In the genomic region with DNA sequence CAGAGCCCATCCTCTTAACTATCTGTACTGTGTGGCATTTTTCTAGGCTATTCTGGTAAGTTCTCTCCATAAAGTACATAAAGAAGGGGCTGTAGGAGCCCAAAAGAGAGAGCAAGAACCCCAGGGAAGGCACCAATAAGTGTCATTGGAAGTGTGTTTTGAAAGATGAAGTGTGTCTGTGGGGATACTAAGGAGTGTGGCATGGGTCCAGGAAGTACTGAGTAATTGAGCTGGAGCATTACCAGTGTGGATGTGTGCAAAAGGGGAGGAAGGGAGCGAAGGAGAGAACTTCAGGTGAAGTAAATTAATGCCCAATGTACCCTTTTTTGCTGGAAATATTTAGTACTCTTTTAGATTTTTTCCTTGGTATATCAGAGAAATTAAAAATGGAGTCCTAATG, we compare ENCODE assay signal across 10 cellular contexts.
DNase-seq lines count a peak whose midpoint lies in the region; ATAC-seq and TF ChIP-seq lines count a peak whose summit lies in the region.
"Had no signal": no experiment of that assay in that cellular context is flagged by ENCODE, and none has a peak within 500 bp of the region (broad histone marks: within the 10 kb centered on the region; RNA-seq: fewer than 3 reads in every experiment).

No MANE protein-coding gene starts in this region.

- peaks cover 11% of the 10 kb centered on the region for H3K4me1 Mint-ChIP-seq in nephron progenitor cell

- no peak for ATAC-seq in HG03135 (IDR thresholded peaks at IDR 0.05; ENCODE audit: unreplicated experiment)
- ATAC-seq in HG02763 (IDR thresholded peaks at IDR 0.05; ENCODE audit: unreplicated experiment), result no peak
- ATAC-seq in HG03432 (IDR thresholded peaks at IDR 0.05; ENCODE audit: unreplicated experiment), result no peak

- H3F3A ChIP-seq in DOHH2 (ENCODE audit: control insufficient read depth, insufficient read depth), result peaks cover 18% of the 10 kb centered on the region; the same call in 1 of the 2 replicates

- H3K4me2 ChIP-seq in DOHH2 (ENCODE audit: low read length), result peak overlapping the region; percentile 7; the same call in 1 of the 2 replicates

- H3K79me2 ChIP-seq in DOHH2 (ENCODE audit: control insufficient read depth, low read length), result peaks cover 94% of the 10 kb centered on the region

- peak; percentile 67 for DNase-seq in NCI-H226
- DNase-seq in dermis blood vessel endothelial cell, result peak; percentile 57
- no peak for DNase-seq in nephron progenitor cell
- DNase-seq in activated CD4-positive, alpha-beta T cell treated with anti-CD3 and anti-CD28 coated beads, Interleukin-2, amount 50 U/mL, for 48 hours, result no peak
- DNase-seq: NCI-H510A treated with DMSO at 0.1 percent for 48 hours had no signal

- no peaks in the 10 kb centered on the region for H3K27me3 ChIP-seq in DOHH2 (ENCODE audit: control insufficient read depth, low read length)

- H4K20me1 ChIP-seq in DOHH2 (ENCODE audit: control insufficient read depth, insufficient read depth, low read depth, low read length), result no peaks in the 10 kb centered on the region

- peaks cover 14% of the 10 kb centered on the region for H3K9me3 Mint-ChIP-seq in nephron progenitor cell

- H3K27ac Mint-ChIP-seq in nephron progenitor cell, result peak overlapping the region; percentile 51

- H3K27me3 Mint-ChIP-seq in nephron progenitor cell (ENCODE audit: low read depth, poor library complexity), result no peaks in the 10 kb centered on the region

- peak overlapping the region; percentile 19; the same call in 1 of the 2 replicates for H3K27ac ChIP-seq in DOHH2 (ENCODE audit: low read depth, low read length)
- H3K27ac ChIP-seq: skin epidermis had no signal

- peaks cover 23% of the 10 kb centered on the region for H3K36me3 Mint-ChIP-seq in nephron progenitor cell (ENCODE audit: low read depth)

- H3K9me3 ChIP-seq in DOHH2 (ENCODE audit: control insufficient read depth, insufficient read depth, low read length), result no peaks in the 10 kb centered on the region

- H3K4me3 Mint-ChIP-seq in nephron progenitor cell, result no peak overlapping the region

- H3K9me2 ChIP-seq in DOHH2 (replicated peaks; ENCODE audit: control insufficient read depth, low read length), result no peaks in the 10 kb centered on the region

- H3K4me3 ChIP-seq in DOHH2 (ENCODE audit: low read length), result no peak overlapping the region
- H3K4me3 ChIP-seq: skin epidermis had no signal

- peaks cover 77% of the 10 kb centered on the region for H3K36me3 ChIP-seq in DOHH2 (ENCODE audit: control insufficient read depth, low read length)

- peaks cover 99% of the 10 kb centered on the region for H3K4me1 ChIP-seq in DOHH2 (ENCODE audit: control insufficient read depth, low read length)

- TF ChIP-seq CTCF in DOHH2 (IDR thresholded peaks at IDR 0.05; ENCODE audit: low read depth, low read length, poor library complexity, severe bottlenecking), result no peak
- TF ChIP-seq CTCF in nephron progenitor cell (IDR thresholded peaks at IDR 0.05), result no peak

Comparison
In these comparisons a context has a peak if more than half of its experiments do, and no peak if none do; other contexts are left out.
1. DNase-seq: peak in NCI-H226 (single experiment) and dermis blood vessel endothelial cell (single experiment); none in nephron progenitor cell (single experiment) and activated CD4-positive, alpha-beta T cell treated with anti-CD3 and anti-CD28 coated beads, Interleukin-2, amount 50 U/mL, for 48 hours (0 of 2).